8 cellular contexts compared by ENCODE assay signal in genomic region chr11:66069715-66070603, GRCh38. TPM values are rescaled to one million over a fixed set of nuclear protein-coding genes. Genes with fewer than 3 reads are reported as not detected.
DNase-seq lines count a peak whose midpoint lies in the region; ATAC-seq and TF ChIP-seq lines count a peak whose summit lies in the region.

TSS of gene PACS1 (plus strand) at chr11:66070272. CDS start at chr11:66070487, 215 bp downstream.

- peak within 1 kb of the TSS; percentile 83 for H3K4me3 ChIP-seq in OCI-LY7 (ENCODE audit: low read depth, low read length, poor library complexity, severe bottlenecking)
- peak within 1 kb of the TSS; percentile 70 to 86 for H3K4me3 ChIP-seq in esophagus (ENCODE audit: low read depth in 1 of 2, low read length in 2 of 2)
- H3K4me3 ChIP-seq in mucosa of rectum (ENCODE audit: low read length in 2 of 2): peak within 1 kb of the TSS; percentile 67 to 71

- intact Hi-C loops in OCI-LY7 (cut with micrococcal nuclease; ENCODE audit: unreplicated experiment): no loop called here

- peak within 1 kb of the TSS; percentile 73 for H3K27ac ChIP-seq in OCI-LY7 (ENCODE audit: low read depth, low read length, poor library complexity, severe bottlenecking)
- H3K27ac ChIP-seq in esophagus (ENCODE audit: low read depth in 2 of 2, low read length in 1 of 2): peak within 1 kb of the TSS; percentile 88 to 92
- peak within 1 kb of the TSS; percentile 68 to 77 for H3K27ac ChIP-seq in mucosa of rectum (ENCODE audit: low read depth in 2 of 2, low read length in 2 of 2)

- H3K36me3 ChIP-seq in OCI-LY7 (ENCODE audit: insufficient read depth, low read length) (peaks cover 59% of the 10 kb centered on the region), esophagus (ENCODE audit: control insufficient read depth in 2 of 2, insufficient read depth in 2 of 2, low read length in 1 of 2) (peaks cover 0 to 13% of the 10 kb centered on the region in 2 donors), mucosa of rectum (ENCODE audit: control insufficient read depth in 2 of 2, insufficient read depth in 2 of 2, low read length in 2 of 2) (peaks cover 20 to 35% of the 10 kb centered on the region in 2 donors)

- H3K27me3 ChIP-seq in esophagus (ENCODE audit: control insufficient read depth in 1 of 2, insufficient read depth in 2 of 2, low read length in 2 of 2) (no peaks in the 10 kb centered on the region), mucosa of rectum (ENCODE audit: control insufficient read depth in 2 of 2, insufficient read depth in 2 of 2, low read length in 2 of 2) (no peaks in the 10 kb centered on the region)

- CTCF ChIA-PET in OCI-LY7 (lab: Charles Lee; ENCODE audit: unreplicated experiment): interaction anchor here (1.0 kb wide), 1 partner anchor 64 kb away, joined by 3 read pairs; no protein-coding TSS in a partner anchor

- H3K4me3 Mint-ChIP-seq in activated T-cell treated with anti-CD3 and anti-CD28 coated beads, Interleukin-2, amount 50 U/mL, for 4 hours: peak within 1 kb of the TSS; percentile 90

- H3K36me3 Mint-ChIP-seq in activated T-cell treated with anti-CD3 and anti-CD28 coated beads, Interleukin-2, amount 50 U/mL, for 4 hours (ENCODE audit: insufficient read depth): peaks cover 46% of the 10 kb centered on the region

- peak within 1 kb of the TSS; percentile 9; the same call in 1 of the 2 replicates for H2AFZ ChIP-seq in OCI-LY7 (ENCODE audit: low read length)

- H3K9me2 ChIP-seq in OCI-LY7 (ENCODE audit: insufficient read depth, low read length): no peaks in the 10 kb centered on the region

- H3K9ac ChIP-seq in mucosa of rectum (ENCODE audit: low read depth in 1 of 2, low read length in 2 of 2): peak within 1 kb of the TSS; percentile 68 to 75

- TF ChIP-seq CTCF in OCI-LY7 (conservative IDR thresholded peaks at IDR 0.05; ENCODE audit: low read length): peak; percentile 13; the same call in 1 of the 2 replicates

- WGBS in esophagus, 2 donors: 0 to 1% methylated on average over 90 to 120 of the region's 120 CpGs

- peak; percentile 51 for ATAC-seq in HG03039 (IDR thresholded peaks at IDR 0.05; ENCODE audit: unreplicated experiment)
- ATAC-seq in activated T-cell treated with anti-CD3 and anti-CD28 coated beads, Interleukin-2, amount 50 U/mL, for 4 hours: peak; percentile 76 to 77

- H3K9me3 ChIP-seq in OCI-LY7 (ENCODE audit: low read length) (no peaks in the 10 kb centered on the region), esophagus (ENCODE audit: control insufficient read depth in 2 of 2, insufficient read depth in 1 of 2, low read depth in 1 of 2, low read length in 1 of 2) (no peaks in the 10 kb centered on the region), mucosa of rectum (ENCODE audit: control insufficient read depth in 2 of 2, low read length in 2 of 2) (no peaks in the 10 kb centered on the region)

- DNase-seq in NCI-H1436 (lab: John Stamatoyannopoulos, UW) (peak; percentile 5), NCI-H1436 treated with DMSO at 0.1 percent for 48 hours (lab: John Stamatoyannopoulos, UW) (no peak), OCI-LY7 (ENCODE audit: low spot score) (peak; percentile 78)
- DNase-seq in activated T-cell treated with anti-CD3 and anti-CD28 coated beads, Interleukin-2, amount 50 U/mL, for 4 hours: peak; percentile 73
- DNase-seq in stimulated activated CD8-positive, alpha-beta memory T cell treated with anti-CD3 and anti-CD28 coated beads, Interleukin-7, amount 100 ng/mL, for 24 hours (ENCODE audit: low read depth): peak; percentile 57

- no peaks in the 10 kb centered on the region for H3K9me3 Mint-ChIP-seq in activated T-cell treated with anti-CD3 and anti-CD28 coated beads, Interleukin-2, amount 50 U/mL, for 4 hours

- peaks cover 23% of the 10 kb centered on the region; the same call in 1 of the 2 replicates for H3K79me2 ChIP-seq in OCI-LY7 (ENCODE audit: insufficient read depth, low read depth, low read length)

- H3K27me3 Mint-ChIP-seq in activated T-cell treated with anti-CD3 and anti-CD28 coated beads, Interleukin-2, amount 50 U/mL, for 4 hours (ENCODE audit: low read depth): no peaks in the 10 kb centered on the region

- peaks cover 68% of the 10 kb centered on the region for H3K4me1 Mint-ChIP-seq in activated T-cell treated with anti-CD3 and anti-CD28 coated beads, Interleukin-2, amount 50 U/mL, for 4 hours (ENCODE audit: low read depth)

- peaks cover 50% of the 10 kb centered on the region for H3K4me1 ChIP-seq in OCI-LY7 (ENCODE audit: insufficient read depth, low read length, poor library complexity, severe bottlenecking)
- peaks cover 0 to 6% of the 10 kb centered on the region in 2 donors for H3K4me1 ChIP-seq in esophagus (ENCODE audit: control insufficient read depth in 2 of 2, insufficient read depth in 2 of 2, low read length in 1 of 2)
- peaks cover 13 to 14% of the 10 kb centered on the region in 2 donors for H3K4me1 ChIP-seq in mucosa of rectum (ENCODE audit: control insufficient read depth in 2 of 2, insufficient read depth in 2 of 2, low read length in 2 of 2)

- POLR2A ChIA-PET in OCI-LY7 (lab: Charles Lee): interaction anchor here (1.1 to 2.7 kb wide), 2 partner anchors 18 to 64 kb away, joined by 3 to 11 read pairs; partner anchors contain the start of gene SF3B2

- H4K20me1 ChIP-seq in OCI-LY7 (ENCODE audit: insufficient read depth, low read length): no peaks in the 10 kb centered on the region

- no TSS peak for BruUV-seq in OCI-LY7 (replicated peaks; lab: Mats Ljungman, UMichigan)

- H3K4me2 ChIP-seq in OCI-LY7 (ENCODE audit: low read length): peak within 1 kb of the TSS; percentile 87

RNA-seq across cellular contexts. Expression of gene PACS1, which starts in this region (rescaled TPM):
- 21.2 and 23.7 TPM in 2 replicates for total RNA-seq in OCI-LY7 (2014; rRNA removed; shearing (Covaris generic))
- total RNA-seq in OCI-LY7 (2022): 50.5 and 52.5 TPM in 2 replicates
- 10 to 100 TPM; 43.4 to 46.3 (median 44.8) TPM for total RNA-seq in activated T-cell treated with anti-CD3 and anti-CD28 coated beads, Interleukin-2, amount 50 U/mL, for 4 hours
- 10 to 100 TPM; 16.0 to 24.8 TPM for polyA plus RNA-seq in esophagus
